ENCODE assay signal across 8 cellular contexts in the genomic region with DNA sequence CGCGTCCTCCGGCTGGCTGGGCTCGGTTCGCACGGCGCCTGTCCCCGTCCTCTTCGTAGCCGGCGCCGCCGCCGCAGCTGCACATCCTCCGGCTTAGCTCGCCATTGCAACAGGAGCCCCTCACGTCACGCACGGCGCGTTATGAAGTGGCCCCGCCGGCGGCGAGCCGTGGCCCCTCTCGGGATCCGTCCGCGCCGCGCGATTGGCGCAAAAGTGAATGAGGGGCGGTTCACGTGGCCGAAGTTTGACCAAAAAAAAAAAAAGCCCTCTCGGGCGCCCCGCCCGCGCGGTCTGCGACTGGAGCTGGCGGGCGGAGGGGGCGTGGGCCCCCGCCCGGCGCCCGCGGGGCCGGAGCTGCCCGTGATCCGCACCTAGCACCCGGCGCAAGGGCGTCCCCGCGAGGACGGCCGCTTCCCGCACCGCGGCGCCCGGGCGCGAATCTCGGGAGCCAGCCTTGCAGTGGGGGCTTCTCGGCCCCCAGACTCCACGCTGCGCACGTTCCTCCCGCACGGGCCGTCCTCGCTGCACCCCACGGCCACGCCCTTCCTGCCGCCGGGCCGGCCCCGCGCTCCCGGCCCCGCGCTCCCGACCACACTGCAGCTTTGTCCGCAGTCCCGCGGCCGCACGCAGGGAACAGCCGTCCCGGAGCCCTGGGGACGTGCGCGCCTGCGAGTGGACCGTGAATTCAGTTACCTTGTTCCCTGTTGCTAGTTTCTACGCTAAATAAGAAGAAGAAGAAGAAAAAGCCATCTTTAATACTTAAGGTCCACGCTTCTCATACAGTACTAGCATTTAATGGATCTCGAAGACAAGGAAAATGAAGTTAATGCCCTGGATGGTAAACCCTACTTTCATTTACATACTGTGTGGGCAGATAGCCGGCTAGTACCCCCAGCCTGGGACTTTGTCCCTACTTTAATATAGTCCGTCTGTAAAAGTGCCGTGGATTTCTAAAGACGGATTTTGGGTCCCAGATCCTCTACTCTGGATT. TPM values are rescaled to one million over a fixed set of nuclear protein-coding genes. Genes with fewer than 3 reads are reported as not detected.
A peak's percentile ranks its signal among the peaks of the same experiment; 100 is the strongest.
DNase-seq lines count a peak whose midpoint lies in the region; ATAC-seq and TF ChIP-seq lines count a peak whose summit lies in the region.

A gene with protein sequence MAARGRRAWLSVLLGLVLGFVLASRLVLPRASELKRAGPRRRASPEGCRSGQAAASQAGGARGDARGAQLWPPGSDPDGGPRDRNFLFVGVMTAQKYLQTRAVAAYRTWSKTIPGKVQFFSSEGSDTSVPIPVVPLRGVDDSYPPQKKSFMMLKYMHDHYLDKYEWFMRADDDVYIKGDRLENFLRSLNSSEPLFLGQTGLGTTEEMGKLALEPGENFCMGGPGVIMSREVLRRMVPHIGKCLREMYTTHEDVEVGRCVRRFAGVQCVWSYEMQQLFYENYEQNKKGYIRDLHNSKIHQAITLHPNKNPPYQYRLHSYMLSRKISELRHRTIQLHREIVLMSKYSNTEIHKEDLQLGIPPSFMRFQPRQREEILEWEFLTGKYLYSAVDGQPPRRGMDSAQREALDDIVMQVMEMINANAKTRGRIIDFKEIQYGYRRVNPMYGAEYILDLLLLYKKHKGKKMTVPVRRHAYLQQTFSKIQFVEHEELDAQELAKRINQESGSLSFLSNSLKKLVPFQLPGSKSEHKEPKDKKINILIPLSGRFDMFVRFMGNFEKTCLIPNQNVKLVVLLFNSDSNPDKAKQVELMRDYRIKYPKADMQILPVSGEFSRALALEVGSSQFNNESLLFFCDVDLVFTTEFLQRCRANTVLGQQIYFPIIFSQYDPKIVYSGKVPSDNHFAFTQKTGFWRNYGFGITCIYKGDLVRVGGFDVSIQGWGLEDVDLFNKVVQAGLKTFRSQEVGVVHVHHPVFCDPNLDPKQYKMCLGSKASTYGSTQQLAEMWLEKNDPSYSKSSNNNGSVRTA (minus strand): TSS at position 219 of the 991 bp plus-strand sequence. CDS start 592 bp downstream, outside the sequence.

- H3K4me3 ChIP-seq in esophagus (ENCODE audit: low read depth in 1 of 2, low read length in 2 of 2) (peak within 1 kb of the TSS; percentile 81 to 91), muscle layer of duodenum (ENCODE audit: low read depth in 1 of 2, low read length in 2 of 2) (peak within 1 kb of the TSS; percentile 70 to 75)

- H3K4me1 ChIP-seq in esophagus (ENCODE audit: control insufficient read depth in 2 of 2, insufficient read depth in 2 of 2, low read length in 1 of 2) (no peaks in the 10 kb centered on the region), muscle layer of duodenum (ENCODE audit: control insufficient read depth in 1 of 2, insufficient read depth in 2 of 2, low read length in 2 of 2) (peaks cover 5 to 16% of the 10 kb centered on the region in 2 donors)

- H3K27me3 ChIP-seq in esophagus (ENCODE audit: control insufficient read depth in 1 of 2, insufficient read depth in 2 of 2, low read length in 2 of 2) (no peaks in the 10 kb centered on the region), muscle layer of duodenum (ENCODE audit: low read depth, low read length) (no peaks in the 10 kb centered on the region)

- WGBS in esophagus, 2 donors, result 1% methylated on average over 97 to 108 of the region's 108 CpGs

- ATAC-seq in GM21360 (IDR thresholded peaks at IDR 0.05; ENCODE audit: unreplicated experiment), result peak; percentile 62

- H3K27ac Mint-ChIP-seq in activated T-cell treated with anti-CD3 and anti-CD28 coated beads, Interleukin-2, amount 50 U/mL, for 24 hours, result peak within 1 kb of the TSS; percentile 95

- in situ Hi-C loops in Caki2 (cut with HindIII; ENCODE audit: low pct_unique_long_range_greater_than_20kb, low sequenced_read_pairs), result no loop called here

- DNase-seq in Caki2 (ENCODE audit: low read depth) (peak; percentile 91), HT1080 (ENCODE audit: low read depth) (peak; percentile 91)
- DNase-seq in activated T-cell treated with anti-CD3 and anti-CD28 coated beads, Interleukin-2, amount 50 U/mL, for 24 hours, result peak; percentile 91
- DNase-seq in stimulated activated CD8-positive, alpha-beta memory T cell treated with anti-CD3 and anti-CD28 coated beads, Interleukin-7, amount 100 ng/mL, for 24 hours (ENCODE audit: low read depth), result peak; percentile 74

- H3K27ac ChIP-seq in esophagus (ENCODE audit: low read depth in 2 of 2, low read length in 1 of 2) (peak within 1 kb of the TSS; percentile 85 to 94), muscle layer of duodenum (ENCODE audit: low read length) (peak within 1 kb of the TSS; percentile 67)

- no peaks in the 10 kb centered on the region for H3K36me3 ChIP-seq in esophagus (ENCODE audit: control insufficient read depth in 2 of 2, insufficient read depth in 2 of 2, low read length in 1 of 2)
- no peaks in the 10 kb centered on the region for H3K36me3 ChIP-seq in muscle layer of duodenum (ENCODE audit: control insufficient read depth in 1 of 2, insufficient read depth in 2 of 2, low read length in 2 of 2)

- H3K4me3 Mint-ChIP-seq in activated T-cell treated with anti-CD3 and anti-CD28 coated beads, Interleukin-2, amount 50 U/mL, for 24 hours, result peak within 1 kb of the TSS; percentile 94

- H3K27me3 Mint-ChIP-seq in activated T-cell treated with anti-CD3 and anti-CD28 coated beads, Interleukin-2, amount 50 U/mL, for 24 hours, result no peaks in the 10 kb centered on the region

- peaks cover 65% of the 10 kb centered on the region for H3K4me1 Mint-ChIP-seq in activated T-cell treated with anti-CD3 and anti-CD28 coated beads, Interleukin-2, amount 50 U/mL, for 24 hours (ENCODE audit: low read depth)

- peaks cover 39% of the 10 kb centered on the region for H3K36me3 Mint-ChIP-seq in activated T-cell treated with anti-CD3 and anti-CD28 coated beads, Interleukin-2, amount 50 U/mL, for 24 hours (ENCODE audit: low read depth)

- no peaks in the 10 kb centered on the region for H3K9me3 Mint-ChIP-seq in activated T-cell treated with anti-CD3 and anti-CD28 coated beads, Interleukin-2, amount 50 U/mL, for 24 hours

- H3K9me3 ChIP-seq in esophagus (ENCODE audit: control insufficient read depth in 2 of 2, insufficient read depth in 1 of 2, low read depth in 1 of 2, low read length in 1 of 2), result no peaks in the 10 kb centered on the region
- no peaks in the 10 kb centered on the region for H3K9me3 ChIP-seq in muscle layer of duodenum (ENCODE audit: control insufficient read depth in 1 of 2, low read length in 2 of 2)

TF ChIP-seq in PFSK-1, 5 proteins besides CTCF, POLR2A, EP300 and RAD21:
- TF ChIP-seq, protein P1, sequence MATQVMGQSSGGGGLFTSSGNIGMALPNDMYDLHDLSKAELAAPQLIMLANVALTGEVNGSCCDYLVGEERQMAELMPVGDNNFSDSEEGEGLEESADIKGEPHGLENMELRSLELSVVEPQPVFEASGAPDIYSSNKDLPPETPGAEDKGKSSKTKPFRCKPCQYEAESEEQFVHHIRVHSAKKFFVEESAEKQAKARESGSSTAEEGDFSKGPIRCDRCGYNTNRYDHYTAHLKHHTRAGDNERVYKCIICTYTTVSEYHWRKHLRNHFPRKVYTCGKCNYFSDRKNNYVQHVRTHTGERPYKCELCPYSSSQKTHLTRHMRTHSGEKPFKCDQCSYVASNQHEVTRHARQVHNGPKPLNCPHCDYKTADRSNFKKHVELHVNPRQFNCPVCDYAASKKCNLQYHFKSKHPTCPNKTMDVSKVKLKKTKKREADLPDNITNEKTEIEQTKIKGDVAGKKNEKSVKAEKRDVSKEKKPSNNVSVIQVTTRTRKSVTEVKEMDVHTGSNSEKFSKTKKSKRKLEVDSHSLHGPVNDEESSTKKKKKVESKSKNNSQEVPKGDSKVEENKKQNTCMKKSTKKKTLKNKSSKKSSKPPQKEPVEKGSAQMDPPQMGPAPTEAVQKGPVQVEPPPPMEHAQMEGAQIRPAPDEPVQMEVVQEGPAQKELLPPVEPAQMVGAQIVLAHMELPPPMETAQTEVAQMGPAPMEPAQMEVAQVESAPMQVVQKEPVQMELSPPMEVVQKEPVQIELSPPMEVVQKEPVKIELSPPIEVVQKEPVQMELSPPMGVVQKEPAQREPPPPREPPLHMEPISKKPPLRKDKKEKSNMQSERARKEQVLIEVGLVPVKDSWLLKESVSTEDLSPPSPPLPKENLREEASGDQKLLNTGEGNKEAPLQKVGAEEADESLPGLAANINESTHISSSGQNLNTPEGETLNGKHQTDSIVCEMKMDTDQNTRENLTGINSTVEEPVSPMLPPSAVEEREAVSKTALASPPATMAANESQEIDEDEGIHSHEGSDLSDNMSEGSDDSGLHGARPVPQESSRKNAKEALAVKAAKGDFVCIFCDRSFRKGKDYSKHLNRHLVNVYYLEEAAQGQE (IDR thresholded peaks at IDR 0.05; ENCODE audit: insufficient read depth in 1 of 2, low read depth in 2 of 2, low read length in 2 of 2), result peak in 1 of 2 experiments; percentile 34; a peak in 1 of 4 replicates
- TF ChIP-seq TAF1 (IDR thresholded peaks at IDR 0.05; ENCODE audit: borderline replicate concordance, insufficient read depth, low read length) (peak; percentile 77; the same call in 1 of the 2 replicates), FOXP2 (optimal IDR thresholded peaks at IDR 0.05; ENCODE audit: borderline replicate concordance, extremely low read depth, extremely low read length, insufficient read depth) (peak; percentile 87), POLR2AphosphoS5 (IDR thresholded peaks at IDR 0.05; ENCODE audit: low read depth, low read length) (peak; percentile 80), SIN3A (IDR thresholded peaks at IDR 0.05; ENCODE audit: borderline replicate concordance, insufficient read depth, low read length) (no peak)

RNA-seq across cellular contexts. Expression of the gene that starts here (rescaled TPM):
- 4.2 and 7.2 TPM in 2 replicates for total RNA-seq in Caki2 (2014; rRNA removed; shearing (Covaris generic); ENCODE audit: low replicate concordance)
- 22.6 and 26.1 TPM in 2 replicates for total RNA-seq in HT1080 (2014; rRNA removed; shearing (Covaris generic))
- polyA plus RNA-seq in HT1080 (2015; cell fraction: cytosol; rRNA removed), result 37.4 and 43.9 TPM in 2 replicates
- polyA plus RNA-seq in HT1080 (2015; cell fraction: nucleus; rRNA removed), result 28.2 and 28.5 TPM in 2 replicates
- 51.3 TPM for polyA plus RNA-seq in PFSK-1 (2012; ENCODE audit: insufficient read length, low read depth)
- polyA plus RNA-seq in esophagus, result 1 to 10 TPM; 3.3 to 5.2 TPM

Comparison
In these comparisons a context has a peak if more than half of its experiments do, and no peak if none do; other contexts are left out.
1. Peak in every context shown above with its lines: DNase-seq, ATAC-seq, H3K4me3 ChIP-seq and H3K27ac ChIP-seq.